1 cellular context compared by ENCODE assay signal in genomic region chr3:33900809-33901505, GRCh38.
A peak's percentile ranks its signal among the peaks of the same experiment; 100 is the strongest.
TF ChIP-seq lines count a peak whose summit lies in the region.

No MANE protein-coding gene starts in this region.

TF ChIP-seq in K562, 482 proteins besides CTCF, POLR2A, EP300 and RAD21 (continued from another document and continues in another):
- TF ChIP-seq ZNF518B (CRISPR knock-in tag; IDR thresholded peaks at IDR 0.05) (no peak), ZNF780A (CRISPR knock-in tag; IDR thresholded peaks at IDR 0.05) (no peak), ZC3H8 (IDR thresholded peaks at IDR 0.05) (0 out of 2 replicates have a peak, but pooled peaks have one; percentile 20), ZNF764 (CRISPR knock-in tag; IDR thresholded peaks at IDR 0.05; ENCODE audit: low read depth) (no peak), ZC3H4 (CRISPR knock-in tag; IDR thresholded peaks at IDR 0.05; ENCODE audit: borderline replicate concordance) (no peak), TCFL5 (CRISPR knock-in tag; conservative IDR thresholded peaks at IDR 0.05) (no peak), PRPF4 (IDR thresholded peaks at IDR 0.05; ENCODE audit: insufficient read depth, low read depth, low read length, poor library complexity, severe bottlenecking) (no peak), CSDE1 (IDR thresholded peaks at IDR 0.05) (no peak; a peak in 1 of 4 replicates), HDAC1 (IDR thresholded peaks at IDR 0.05) (peak in 1 of 2 experiments; percentile 96; a peak in 2 of 4 replicates), SMARCE1 (IDR thresholded peaks at IDR 0.05) (peak; percentile 97), HMBOX1 (IDR thresholded peaks at IDR 0.05) (peak; percentile 75), MTF1 (CRISPR knock-in tag; IDR thresholded peaks at IDR 0.05; ENCODE audit: borderline replicate concordance) (no peak), CREBBP (IDR thresholded peaks at IDR 0.05; ENCODE audit: low read depth, low read length) (no peak), ZNF318 (IDR thresholded peaks at IDR 0.05; ENCODE audit: borderline replicate concordance in 1 of 2, low read depth in 1 of 2) (peak in 1 of 2 experiments; percentile 88; a peak in 2 of 4 replicates), MLX (CRISPR knock-in tag; conservative IDR thresholded peaks at IDR 0.05) (no peak), EWSR1 (IDR thresholded peaks at IDR 0.05; ENCODE audit: borderline replicate concordance, low read depth, partially characterized antibody) (no peak), RBM25 (IDR thresholded peaks at IDR 0.05; ENCODE audit: low read depth, low read length, severe bottlenecking) (no peak), ZNF253 (CRISPR knock-in tag; conservative IDR thresholded peaks at IDR 0.05) (no peak), HES1 (IDR thresholded peaks at IDR 0.05; ENCODE audit: low read depth) (peak; percentile 88), NR1H2 (CRISPR knock-in tag; IDR thresholded peaks at IDR 0.05) (no peak; the same call in 1 of the 2 replicates), CBX1 (IDR thresholded peaks at IDR 0.05; ENCODE audit: low read depth) (no peak), ZKSCAN1 (IDR thresholded peaks at IDR 0.05; ENCODE audit: low read depth, low read length) (no peak), JUNB (CRISPR knock-in tag; conservative IDR thresholded peaks at IDR 0.05) (no peak), TAF15 (IDR thresholded peaks at IDR 0.05; ENCODE audit: low read depth, low read length) (no peak), CREB1 (IDR thresholded peaks at IDR 0.05) (peak; percentile 87), CREB1 (CRISPR knock-in tag; IDR thresholded peaks at IDR 0.05) (peak; percentile 81), ZNF384 (IDR thresholded peaks at IDR 0.05; ENCODE audit: low read depth, low read length) (no peak), CBX2 (IDR thresholded peaks at IDR 0.05; ENCODE audit: insufficient read depth, low read length, poor library complexity, severe bottlenecking) (no peak), CTBP1 (IDR thresholded peaks at IDR 0.05; ENCODE audit: borderline replicate concordance) (peak; percentile 94), SIX5 (IDR thresholded peaks at IDR 0.05; ENCODE audit: borderline replicate concordance in 1 of 2, insufficient read depth in 1 of 2, low read depth in 1 of 2, low read length in 2 of 2) (no peak), GATAD2A (IDR thresholded peaks at IDR 0.05) (peak; percentile 96), FOXK1 (CRISPR knock-in tag; IDR thresholded peaks at IDR 0.05; ENCODE audit: borderline replicate concordance) (peak; percentile 16; the same call in 1 of the 2 replicates), TRIM25 (IDR thresholded peaks at IDR 0.05; ENCODE audit: borderline replicate concordance) (no peak), TAF7 (tag; IDR thresholded peaks at IDR 0.05) (peak; percentile 37; the same call in 1 of the 2 replicates), NRF1 (conservative IDR thresholded peaks at IDR 0.05 in 1 of 2, IDR thresholded peaks at IDR 0.05 in 1 of 2) (peak; percentile 53 to 65)
- TF ChIP-seq, protein P1, sequence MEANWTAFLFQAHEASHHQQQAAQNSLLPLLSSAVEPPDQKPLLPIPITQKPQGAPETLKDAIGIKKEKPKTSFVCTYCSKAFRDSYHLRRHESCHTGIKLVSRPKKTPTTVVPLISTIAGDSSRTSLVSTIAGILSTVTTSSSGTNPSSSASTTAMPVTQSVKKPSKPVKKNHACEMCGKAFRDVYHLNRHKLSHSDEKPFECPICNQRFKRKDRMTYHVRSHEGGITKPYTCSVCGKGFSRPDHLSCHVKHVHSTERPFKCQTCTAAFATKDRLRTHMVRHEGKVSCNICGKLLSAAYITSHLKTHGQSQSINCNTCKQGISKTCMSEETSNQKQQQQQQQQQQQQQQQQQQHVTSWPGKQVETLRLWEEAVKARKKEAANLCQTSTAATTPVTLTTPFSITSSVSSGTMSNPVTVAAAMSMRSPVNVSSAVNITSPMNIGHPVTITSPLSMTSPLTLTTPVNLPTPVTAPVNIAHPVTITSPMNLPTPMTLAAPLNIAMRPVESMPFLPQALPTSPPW (CRISPR knock-in tag; IDR thresholded peaks at IDR 0.05) = peak; percentile 53; the same call in 1 of the 2 replicates
- TF ChIP-seq, protein P2, sequence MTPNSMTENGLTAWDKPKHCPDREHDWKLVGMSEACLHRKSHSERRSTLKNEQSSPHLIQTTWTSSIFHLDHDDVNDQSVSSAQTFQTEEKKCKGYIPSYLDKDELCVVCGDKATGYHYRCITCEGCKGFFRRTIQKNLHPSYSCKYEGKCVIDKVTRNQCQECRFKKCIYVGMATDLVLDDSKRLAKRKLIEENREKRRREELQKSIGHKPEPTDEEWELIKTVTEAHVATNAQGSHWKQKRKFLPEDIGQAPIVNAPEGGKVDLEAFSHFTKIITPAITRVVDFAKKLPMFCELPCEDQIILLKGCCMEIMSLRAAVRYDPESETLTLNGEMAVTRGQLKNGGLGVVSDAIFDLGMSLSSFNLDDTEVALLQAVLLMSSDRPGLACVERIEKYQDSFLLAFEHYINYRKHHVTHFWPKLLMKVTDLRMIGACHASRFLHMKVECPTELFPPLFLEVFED (CRISPR knock-in tag; conservative IDR thresholded peaks at IDR 0.05) = 0 out of 2 replicates have a peak, but pooled peaks have one; percentile 37
